ENCODE assay signal across 20 cellular contexts in genomic region chr1:5821496-5822176, GRCh38.
DNase-seq lines count a peak whose midpoint lies in the region; ATAC-seq and TF ChIP-seq lines count a peak whose summit lies in the region.
"Had no signal": no experiment of that assay in that cellular context is flagged by ENCODE, and none has a peak within 500 bp of the region (broad histone marks: within the 10 kb centered on the region; RNA-seq: fewer than 3 reads in every experiment).

No MANE protein-coding gene starts in this region.

- H3K18ac ChIP-seq in neuronal stem cell (ENCODE audit: low read length) = no peak overlapping the region

- no peak overlapping the region for H4K8ac ChIP-seq in neuronal stem cell (ENCODE audit: low read depth, low read length)

- H3K4ac ChIP-seq in neuronal stem cell (ENCODE audit: low read length) = no peak overlapping the region

- peak overlapping the region; percentile 34; the same call in 1 of the 2 replicates for H3K4me3 ChIP-seq in BLaER1
- H3K4me3 ChIP-seq in neuronal stem cell (ENCODE audit: low read length in 2 of 2) = no peak overlapping the region
- no peak overlapping the region for H3K4me3 ChIP-seq in left ventricle myocardium inferior
- H3K4me3 ChIP-seq: GM12878, Peyer's patch had no signal

- H3K4me1 ChIP-seq in BLaER1 (peaks cover 76% of the 10 kb centered on the region), neuronal stem cell (ENCODE audit: control insufficient read depth in 2 of 2, insufficient read depth in 1 of 2, low read depth in 1 of 2, low read length in 2 of 2) (no peaks in the 10 kb centered on the region), left ventricle myocardium inferior (no peaks in the 10 kb centered on the region)
- H3K4me1 ChIP-seq: Peyer's patch had no signal

- H4K91ac ChIP-seq in neuronal stem cell (ENCODE audit: low read depth, low read length, poor library complexity) = no peak overlapping the region

- no CpG with 5 or more reads among the region's 12 CpGs for WGBS in neuronal stem cell (ENCODE audit: extremely low coverage in 2 of 2, insufficient read length in 2 of 2, insufficient replicate concordance in 1 of 2), 2 donors

- DNase-seq in DMS 273 (lab: John Stamatoyannopoulos, UW; ENCODE audit: unreplicated experiment) (peak; percentile 90), NCI-H524 (lab: John Stamatoyannopoulos, UW) (peak; percentile 56 to 84), neuronal stem cell (ENCODE audit: low spot score) (no peak), retina (no peak), left ventricle myocardium inferior (no peak)
- DNase-seq: CD4-positive, CD25-positive, alpha-beta regulatory T cell; GDM1; Kasumi-1; NCI-H1105; NCI-H1436 treated with DMSO at 0.1 percent for 48 hours; NCI-H187 treated with DMSO at 0.1 percent for 48 hours; NCI-H2227 treated with DMSO at 0.1 percent for 48 hours; Peyer's patch; SHP77 treated with DMSO at 0.1 percent for 48 hours; T-helper 1 cell had no signal

- no peak overlapping the region for H2AK5ac ChIP-seq in neuronal stem cell (ENCODE audit: low read depth, low read length)

- H3K4me2 ChIP-seq in BLaER1 = peak overlapping the region; percentile 92
- H3K4me2 ChIP-seq in neuronal stem cell (ENCODE audit: insufficient read depth, low read length, poor library complexity, severe bottlenecking) = no peak overlapping the region

- peaks cover 2% of the 10 kb centered on the region for H3K79me1 ChIP-seq in neuronal stem cell (ENCODE audit: low read depth, low read length)

- H2BK120ac ChIP-seq in neuronal stem cell (ENCODE audit: low read depth, low read length) = no peak overlapping the region

- H3K36me3 ChIP-seq in BLaER1 (peaks cover 7% of the 10 kb centered on the region; the same call in 1 of the 2 replicates), neuronal stem cell (replicated peaks in 1 of 2; ENCODE audit: control insufficient read depth in 2 of 2, insufficient read depth in 2 of 2, low read length in 2 of 2) (no peaks in the 10 kb centered on the region), left ventricle myocardium inferior (no peaks in the 10 kb centered on the region)
- H3K36me3 ChIP-seq: Peyer's patch had no signal

- no peak for ATAC-seq in GM21529 (IDR thresholded peaks at IDR 0.05; ENCODE audit: unreplicated experiment)
- no peak for ATAC-seq in GM19452 (IDR thresholded peaks at IDR 0.05; ENCODE audit: unreplicated experiment)
- ATAC-seq: GM12878, HepG2 had no signal

- no peak overlapping the region for H2BK12ac ChIP-seq in neuronal stem cell (ENCODE audit: low read length)

- intact Hi-C loops in left ventricle myocardium inferior (cut with micrococcal nuclease) = no loop called here

- H2BK15ac ChIP-seq in neuronal stem cell (ENCODE audit: low read length) = no peak overlapping the region

- no peak for TF ChIP-seq CTCF in left ventricle myocardium inferior (IDR thresholded peaks at IDR 0.05; ENCODE audit: borderline replicate concordance)

- H3K27ac ChIP-seq in BLaER1 (peak overlapping the region; percentile 76), neuronal stem cell (replicated peaks; ENCODE audit: low read length) (no peak overlapping the region), left ventricle myocardium inferior (replicated peaks) (no peak overlapping the region)
- H3K27ac ChIP-seq: Peyer's patch had no signal

- H3K9ac ChIP-seq in BLaER1 (no peak overlapping the region; the same call in 1 of the 2 replicates), neuronal stem cell (ENCODE audit: low read depth, low read length, poor library complexity) (no peak overlapping the region)

- no peak overlapping the region for H2BK5ac ChIP-seq in neuronal stem cell (ENCODE audit: low read length)

- H3K23ac ChIP-seq in neuronal stem cell (ENCODE audit: low read depth, low read length, poor library complexity) = peak overlapping the region; percentile 85

- H4K20me1 ChIP-seq in BLaER1 = no peaks in the 10 kb centered on the region

- H2AFZ ChIP-seq in neuronal stem cell (ENCODE audit: low read length) = no peak overlapping the region

- H3K14ac ChIP-seq in neuronal stem cell (ENCODE audit: low read length) = no peak overlapping the region

- H3K27me3 ChIP-seq in BLaER1 = no peaks in the 10 kb centered on the region
- H3K27me3 ChIP-seq in neuronal stem cell (ENCODE audit: control insufficient read depth in 3 of 3, insufficient read depth in 3 of 3, low read depth in 1 of 3, low read length in 3 of 3) = peaks cover 0 to 4% (median 0%) of the 10 kb centered on the region in 3 experiments
- peaks cover 61% of the 10 kb centered on the region for H3K27me3 ChIP-seq in left ventricle myocardium inferior (ENCODE audit: low read depth)
- H3K27me3 ChIP-seq: Peyer's patch had no signal

- H3K9me3 ChIP-seq in BLaER1 (peaks cover 19% of the 10 kb centered on the region), neuronal stem cell (replicated peaks in 1 of 2; ENCODE audit: control insufficient read depth in 2 of 2, insufficient read depth in 1 of 2, low read depth in 1 of 2, low read length in 2 of 2) (no peaks in the 10 kb centered on the region), left ventricle myocardium inferior (replicated peaks) (peaks cover 4% of the 10 kb centered on the region)
- H3K9me3 ChIP-seq: Peyer's patch had no signal

Comparison
In these comparisons a context has a peak if more than half of its experiments do, and no peak if none do; other contexts are left out.
1. DNase-seq: peak in DMS 273 (single experiment) and NCI-H524 (2 of 2); none in neuronal stem cell (single experiment), retina (single experiment) and left ventricle myocardium inferior (single experiment).